17 cellular contexts compared by ENCODE assay signal in the genomic region with DNA sequence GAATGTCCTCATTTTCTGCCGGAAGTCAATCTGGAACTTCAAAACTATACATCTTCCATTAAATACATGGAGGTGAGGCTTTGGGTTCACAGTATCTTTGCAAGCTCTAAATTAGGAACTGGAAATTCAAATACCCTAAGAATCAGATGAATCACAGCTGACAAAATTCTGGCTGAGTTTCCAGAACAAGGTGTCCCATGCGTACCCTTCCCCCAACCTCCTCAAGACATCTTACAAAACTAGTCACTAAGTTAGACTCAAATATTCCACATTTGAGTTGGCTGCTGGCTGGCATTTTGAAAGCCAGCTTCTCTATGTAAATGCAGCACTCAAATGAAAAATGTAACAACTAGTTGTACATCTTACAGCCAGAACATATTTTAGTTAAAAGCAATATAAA.
"Had no signal": no experiment of that assay in that cellular context is flagged by ENCODE, and none has a peak within 500 bp of the region (broad histone marks: within the 10 kb centered on the region; RNA-seq: fewer than 3 reads in every experiment).

No MANE protein-coding gene starts in this region.

- H3K4me1 Mint-ChIP-seq: naive thymus-derived CD8-positive, alpha-beta T cell had no signal

- H3K4me1 ChIP-seq: heart left ventricle had no signal

- H3K4me3 Mint-ChIP-seq: naive thymus-derived CD8-positive, alpha-beta T cell had no signal

- H3K36me3 ChIP-seq: heart left ventricle, neutrophil had no signal

- H3K27ac ChIP-seq: coronary artery, heart left ventricle, neutrophil had no signal

- H3K27ac Mint-ChIP-seq: naive thymus-derived CD8-positive, alpha-beta T cell had no signal

- DNase-seq: central memory CD4-positive, alpha-beta T cell; effector CD8-positive, alpha-beta T cell; foreskin fibroblast; heart left ventricle; hippocampal formation; kidney glomerular epithelial cell; mucosa of descending colon; naive thymus-derived CD8-positive, alpha-beta T cell; posterior cingulate gyrus; right cardiac atrium; stimulated activated CD4-positive, alpha-beta T cell treated with anti-CD3 and anti-CD28 coated beads, Interleukin-2, amount 100 ng/mL, for 48 hours; stimulated activated naive CD4-positive, alpha-beta T cell treated with Interleukin-2 at 50 U/mL for 16 hours; trophoblast cell had no signal

- H3K4me3 ChIP-seq: coronary artery, heart left ventricle, mucosa of descending colon, smooth muscle cell had no signal

- H3K9me3 Mint-ChIP-seq: naive thymus-derived CD8-positive, alpha-beta T cell had no signal

- ATAC-seq: esophagus mucosa; heart left ventricle; mucosa of descending colon; naive thymus-derived CD8-positive, alpha-beta T cell; right cardiac atrium had no signal

- H3K9me3 ChIP-seq: heart left ventricle, mucosa of descending colon, neutrophil had no signal

- H3K27me3 ChIP-seq: heart left ventricle, neutrophil had no signal
